Comparison of ENCODE assay signal across 1 cellular context in the genomic region with DNA sequence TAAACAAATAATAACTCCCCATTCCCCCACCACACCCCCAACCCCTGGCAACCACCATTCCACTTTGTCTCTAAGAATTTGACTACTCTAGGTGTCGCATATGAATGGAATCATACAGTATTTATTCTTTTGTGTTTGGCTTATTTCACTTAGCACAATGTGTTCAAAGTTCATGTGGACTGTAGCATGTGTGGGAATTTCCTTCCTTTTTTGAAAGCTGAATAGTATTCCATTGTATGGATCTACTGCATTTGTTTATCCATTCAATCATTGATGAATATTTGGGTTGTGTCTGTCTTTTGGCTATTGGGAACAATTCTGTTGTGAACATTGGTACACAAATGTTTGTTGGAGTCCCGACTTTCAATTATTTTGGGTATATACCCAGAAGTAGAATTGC.
TF ChIP-seq lines count a peak whose summit lies in the region.

No MANE protein-coding gene starts in this region.

TF ChIP-seq in HepG2, 621 proteins besides CTCF, POLR2A, EP300 and RAD21 (continues in another document):
- peak; percentile 90 for TF ChIP-seq HNF4A (CRISPR knock-in tag; IDR thresholded peaks at IDR 0.05)
- TF ChIP-seq RBAK (CRISPR knock-in tag; IDR thresholded peaks at IDR 0.05), result no peak
- no peak for TF ChIP-seq ZNF484 (CRISPR knock-in tag; IDR thresholded peaks at IDR 0.05; ENCODE audit: borderline replicate concordance, low read depth)
- no peak for TF ChIP-seq THYN1 (CRISPR knock-in tag; IDR thresholded peaks at IDR 0.05; ENCODE audit: borderline replicate concordance, low read depth)
- peak; percentile 81 for TF ChIP-seq BCL6 (CRISPR knock-in tag; IDR thresholded peaks at IDR 0.05)
- TF ChIP-seq, protein P1, sequence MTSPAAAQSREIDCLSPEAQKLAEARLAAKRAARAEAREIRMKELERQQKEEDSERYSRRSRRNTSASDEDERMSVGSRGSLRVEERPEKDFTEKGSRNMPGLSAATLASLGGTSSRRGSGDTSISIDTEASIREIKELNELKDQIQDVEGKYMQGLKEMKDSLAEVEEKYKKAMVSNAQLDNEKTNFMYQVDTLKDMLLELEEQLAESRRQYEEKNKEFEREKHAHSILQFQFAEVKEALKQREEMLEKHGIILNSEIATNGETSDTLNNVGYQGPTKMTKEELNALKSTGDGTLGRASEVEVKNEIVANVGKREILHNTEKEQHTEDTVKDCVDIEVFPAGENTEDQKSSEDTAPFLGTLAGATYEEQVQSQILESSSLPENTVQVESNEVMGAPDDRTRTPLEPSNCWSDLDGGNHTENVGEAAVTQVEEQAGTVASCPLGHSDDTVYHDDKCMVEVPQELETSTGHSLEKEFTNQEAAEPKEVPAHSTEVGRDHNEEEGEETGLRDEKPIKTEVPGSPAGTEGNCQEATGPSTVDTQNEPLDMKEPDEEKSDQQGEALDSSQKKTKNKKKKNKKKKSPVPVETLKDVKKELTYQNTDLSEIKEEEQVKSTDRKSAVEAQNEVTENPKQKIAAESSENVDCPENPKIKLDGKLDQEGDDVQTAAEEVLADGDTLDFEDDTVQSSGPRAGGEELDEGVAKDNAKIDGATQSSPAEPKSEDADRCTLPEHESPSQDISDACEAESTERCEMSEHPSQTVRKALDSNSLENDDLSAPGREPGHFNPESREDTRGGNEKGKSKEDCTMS (CRISPR knock-in tag; conservative IDR thresholded peaks at IDR 0.05), result no peak
- no peak for TF ChIP-seq ZNF251 (CRISPR knock-in tag; IDR thresholded peaks at IDR 0.05)
- no peak for TF ChIP-seq ZNF768 (CRISPR knock-in tag; IDR thresholded peaks at IDR 0.05)
- no peak for TF ChIP-seq ISL2 (CRISPR knock-in tag; IDR thresholded peaks at IDR 0.05)
- TF ChIP-seq PATZ1 (CRISPR knock-in tag; IDR thresholded peaks at IDR 0.05), result no peak
- TF ChIP-seq ZNF567 (CRISPR knock-in tag; IDR thresholded peaks at IDR 0.05; ENCODE audit: borderline replicate concordance), result no peak
- TF ChIP-seq TARDBP (CRISPR knock-in tag; IDR thresholded peaks at IDR 0.05), result peak; percentile 67; the same call in 1 of the 2 replicates
- no peak for TF ChIP-seq HOMEZ (CRISPR knock-in tag; IDR thresholded peaks at IDR 0.05; ENCODE audit: low read depth)
- TF ChIP-seq SOX6 (IDR thresholded peaks at IDR 0.05), result no peak
- peak; percentile 85 for TF ChIP-seq SOX6 (CRISPR knock-in tag; IDR thresholded peaks at IDR 0.05)
- TF ChIP-seq SETDB1 (CRISPR knock-in tag; IDR thresholded peaks at IDR 0.05; ENCODE audit: borderline replicate concordance), result no peak
- TF ChIP-seq, protein P2, sequence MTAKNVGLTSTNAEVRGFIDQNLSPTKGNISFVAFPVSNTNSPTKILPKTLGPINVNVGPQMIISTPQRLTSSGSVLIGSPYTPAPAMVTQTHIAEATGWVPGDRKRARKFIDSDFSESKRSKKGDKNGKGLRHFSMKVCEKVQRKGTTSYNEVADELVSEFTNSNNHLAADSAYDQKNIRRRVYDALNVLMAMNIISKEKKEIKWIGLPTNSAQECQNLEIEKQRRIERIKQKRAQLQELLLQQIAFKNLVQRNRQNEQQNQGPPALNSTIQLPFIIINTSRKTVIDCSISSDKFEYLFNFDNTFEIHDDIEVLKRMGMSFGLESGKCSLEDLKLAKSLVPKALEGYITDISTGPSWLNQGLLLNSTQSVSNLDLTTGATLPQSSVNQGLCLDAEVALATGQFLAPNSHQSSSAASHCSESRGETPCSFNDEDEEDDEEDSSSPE (CRISPR knock-in tag; IDR thresholded peaks at IDR 0.05), result no peak
- no peak for TF ChIP-seq HHEX (CRISPR knock-in tag; IDR thresholded peaks at IDR 0.05)
- no peak for TF ChIP-seq HMGXB4 (CRISPR knock-in tag; IDR thresholded peaks at IDR 0.05; ENCODE audit: borderline replicate concordance in 1 of 2, low read depth in 1 of 2)
- TF ChIP-seq PTBP1 (IDR thresholded peaks at IDR 0.05; ENCODE audit: low read depth, low read length, poor library complexity, severe bottlenecking), result no peak
- no peak for TF ChIP-seq KLF6 (CRISPR knock-in tag; IDR thresholded peaks at IDR 0.05)
- no peak for TF ChIP-seq NFYB (CRISPR knock-in tag; IDR thresholded peaks at IDR 0.05)
- no peak for TF ChIP-seq ASH2L (IDR thresholded peaks at IDR 0.05; ENCODE audit: insufficient read length, low read depth, low read length)
- no peak for TF ChIP-seq PAWR (CRISPR knock-in tag; IDR thresholded peaks at IDR 0.05; ENCODE audit: borderline replicate concordance)
- TF ChIP-seq RELA (CRISPR knock-in tag; IDR thresholded peaks at IDR 0.05), result no peak
- no peak for TF ChIP-seq ZNF280D (CRISPR knock-in tag; IDR thresholded peaks at IDR 0.05)
- TF ChIP-seq, protein P3, sequence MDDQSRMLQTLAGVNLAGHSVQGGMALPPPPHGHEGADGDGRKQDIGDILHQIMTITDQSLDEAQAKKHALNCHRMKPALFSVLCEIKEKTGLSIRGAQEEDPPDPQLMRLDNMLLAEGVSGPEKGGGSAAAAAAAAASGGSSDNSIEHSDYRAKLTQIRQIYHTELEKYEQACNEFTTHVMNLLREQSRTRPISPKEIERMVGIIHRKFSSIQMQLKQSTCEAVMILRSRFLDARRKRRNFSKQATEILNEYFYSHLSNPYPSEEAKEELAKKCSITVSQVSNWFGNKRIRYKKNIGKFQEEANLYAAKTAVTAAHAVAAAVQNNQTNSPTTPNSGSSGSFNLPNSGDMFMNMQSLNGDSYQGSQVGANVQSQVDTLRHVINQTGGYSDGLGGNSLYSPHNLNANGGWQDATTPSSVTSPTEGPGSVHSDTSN (CRISPR knock-in tag; IDR thresholded peaks at IDR 0.05; ENCODE audit: borderline replicate concordance), result no peak
- 0 out of 2 replicates have a peak, but pooled peaks have one; percentile 28 for TF ChIP-seq ZNF362 (CRISPR knock-in tag; IDR thresholded peaks at IDR 0.05; ENCODE audit: borderline replicate concordance)
- TF ChIP-seq SNAI1 (CRISPR knock-in tag; IDR thresholded peaks at IDR 0.05; ENCODE audit: borderline replicate concordance), result no peak
- TF ChIP-seq CHD2 (IDR thresholded peaks at IDR 0.05; ENCODE audit: low read depth, low read length), result no peak
- no peak for TF ChIP-seq ZXDC (CRISPR knock-in tag; IDR thresholded peaks at IDR 0.05)
- no peak for TF ChIP-seq MEIS2 (CRISPR knock-in tag; IDR thresholded peaks at IDR 0.05)
- TF ChIP-seq, protein P4, sequence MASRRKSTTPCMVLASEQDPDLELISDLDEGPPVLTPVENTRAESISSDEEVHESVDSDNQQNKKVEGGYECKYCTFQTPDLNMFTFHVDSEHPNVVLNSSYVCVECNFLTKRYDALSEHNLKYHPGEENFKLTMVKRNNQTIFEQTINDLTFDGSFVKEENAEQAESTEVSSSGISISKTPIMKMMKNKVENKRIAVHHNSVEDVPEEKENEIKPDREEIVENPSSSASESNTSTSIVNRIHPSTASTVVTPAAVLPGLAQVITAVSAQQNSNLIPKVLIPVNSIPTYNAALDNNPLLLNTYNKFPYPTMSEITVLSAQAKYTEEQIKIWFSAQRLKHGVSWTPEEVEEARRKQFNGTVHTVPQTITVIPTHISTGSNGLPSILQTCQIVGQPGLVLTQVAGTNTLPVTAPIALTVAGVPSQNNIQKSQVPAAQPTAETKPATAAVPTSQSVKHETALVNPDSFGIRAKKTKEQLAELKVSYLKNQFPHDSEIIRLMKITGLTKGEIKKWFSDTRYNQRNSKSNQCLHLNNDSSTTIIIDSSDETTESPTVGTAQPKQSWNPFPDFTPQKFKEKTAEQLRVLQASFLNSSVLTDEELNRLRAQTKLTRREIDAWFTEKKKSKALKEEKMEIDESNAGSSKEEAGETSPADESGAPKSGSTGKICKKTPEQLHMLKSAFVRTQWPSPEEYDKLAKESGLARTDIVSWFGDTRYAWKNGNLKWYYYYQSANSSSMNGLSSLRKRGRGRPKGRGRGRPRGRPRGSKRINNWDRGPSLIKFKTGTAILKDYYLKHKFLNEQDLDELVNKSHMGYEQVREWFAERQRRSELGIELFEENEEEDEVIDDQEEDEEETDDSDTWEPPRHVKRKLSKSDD (CRISPR knock-in tag; IDR thresholded peaks at IDR 0.05; ENCODE audit: low read depth), result no peak
- TF ChIP-seq SRF (IDR thresholded peaks at IDR 0.05; ENCODE audit: low read depth, low read length), result no peak
- no peak for TF ChIP-seq ESRRA (CRISPR knock-in tag; IDR thresholded peaks at IDR 0.05; ENCODE audit: low read depth)
- TF ChIP-seq ZNF547 (CRISPR knock-in tag; IDR thresholded peaks at IDR 0.05), result no peak
- TF ChIP-seq ZNF3 (CRISPR knock-in tag; IDR thresholded peaks at IDR 0.05), result peak; percentile 81; the same call in 1 of the 2 replicates
- no peak for TF ChIP-seq DNMT3B (CRISPR knock-in tag; conservative IDR thresholded peaks at IDR 0.05)
- no peak for TF ChIP-seq HNRNPH1 (optimal IDR thresholded peaks at IDR 0.05; ENCODE audit: low read depth, low read length)
